ENCODE assay signal across 9 cellular contexts in the genomic region with DNA sequence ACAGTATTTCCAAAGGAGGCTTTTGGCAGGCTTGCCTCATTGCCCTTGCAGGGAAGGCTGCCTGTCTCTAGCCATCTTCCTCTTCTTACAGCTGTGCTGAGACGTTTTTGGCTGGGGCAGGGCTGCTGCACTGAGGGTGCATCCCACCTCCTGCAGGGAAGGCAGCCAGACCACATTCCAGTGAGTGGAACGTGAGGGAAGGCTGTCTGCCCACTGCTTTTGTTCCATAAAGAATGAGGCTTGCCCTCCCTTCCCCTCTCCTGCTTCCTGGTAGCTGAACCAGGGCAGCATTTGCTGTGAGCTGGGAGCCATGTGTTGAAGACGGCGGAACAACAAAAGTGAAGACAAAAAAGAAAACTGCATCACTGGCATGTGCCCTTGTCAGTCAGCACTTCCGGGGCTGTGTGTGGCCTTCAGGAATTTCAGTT. TPM values are rescaled to one million over a fixed set of nuclear protein-coding genes. Genes with fewer than 3 reads are reported as not detected.
DNase-seq lines count a peak whose midpoint lies in the region; ATAC-seq, FAIRE-seq and TF ChIP-seq lines count a peak whose summit lies in the region.
"Had no signal": no experiment of that assay in that cellular context is flagged by ENCODE, and none has a peak within 500 bp of the region (broad histone marks: within the 10 kb centered on the region; RNA-seq: fewer than 3 reads in every experiment).

No MANE protein-coding gene starts in this region.

- POLR2A ChIA-PET in CD8-positive, alpha-beta memory T cell (lab: Charles Lee) = interaction anchor here (1.0 kb wide), 1 partner anchor 24 kb away, joined by 3 read pairs; no protein-coding TSS in a partner anchor

- DNase-seq in CD8-positive, alpha-beta memory T cell = no peak
- DNase-seq in T-helper 17 cell = no peak
- DNase-seq in foreskin fibroblast = peak; percentile 81 to 87
- peak in 2 of 6 donors; percentile 38 for DNase-seq in pancreas
- DNase-seq in SKM-1 treated with dmso at 0.1 percent for 144 hours (lab: John Stamatoyannopoulos, UW; ENCODE audit: unreplicated experiment) = no peak
- DNase-seq in cortex of kidney (lab: John Stamatoyannopoulos, UW) = no peak

- H3K27ac Mint-ChIP-seq in CD8-positive, alpha-beta memory T cell = peak overlapping the region in 7 of 8 donors; percentile 47 to 85 (median 70)
- peak overlapping the region; percentile 59 for H3K27ac Mint-ChIP-seq in T-helper 17 cell

- peaks cover 3% of the 10 kb centered on the region for H3K36me3 ChIP-seq in CD8-positive, alpha-beta memory T cell (ENCODE audit: insufficient read depth, low read length)
- H3K36me3 ChIP-seq in pancreas = peaks cover 0 to 6% (median 0%) of the 10 kb centered on the region in 3 donors

- H3K27me3 Mint-ChIP-seq in CD8-positive, alpha-beta memory T cell = no peaks in the 10 kb centered on the region
- no peaks in the 10 kb centered on the region for H3K27me3 Mint-ChIP-seq in T-helper 17 cell

- peaks cover 0 to 33% (median 4%) of the 10 kb centered on the region in 3 donors for H3K36me3 Mint-ChIP-seq in CD8-positive, alpha-beta memory T cell
- H3K36me3 Mint-ChIP-seq in T-helper 17 cell (ENCODE audit: low read depth) = no peaks in the 10 kb centered on the region

- H3K4me3 Mint-ChIP-seq in CD8-positive, alpha-beta memory T cell = no peak overlapping the region
- H3K4me3 Mint-ChIP-seq in T-helper 17 cell = peak overlapping the region; percentile 7

- 9 to 14% methylated on average over 5 of the region's 5 CpGs for WGBS in pancreas, 2 donors

- H3K4me1 ChIP-seq in CD8-positive, alpha-beta memory T cell (ENCODE audit: insufficient read depth, low read length) = no peaks in the 10 kb centered on the region
- H3K4me1 ChIP-seq in pancreas = peaks cover 21 to 47% (median 37%) of the 10 kb centered on the region in 3 donors

- no peak overlapping the region for H3K27ac ChIP-seq in CD8-positive, alpha-beta memory T cell (ENCODE audit: low read depth, low read length)
- peak overlapping the region; percentile 60 to 87 (median 80) for H3K27ac ChIP-seq in pancreas

- TF ChIP-seq CTCF in foreskin fibroblast (IDR thresholded peaks at IDR 0.05; ENCODE audit: low read depth, low read length) (no peak), pancreas (IDR thresholded peaks at IDR 0.05) (no peak)

- no peak overlapping the region for H3K4me3 ChIP-seq in CD8-positive, alpha-beta memory T cell (ENCODE audit: low read length)
- peak overlapping the region in 1 of 2 donors; percentile 19 for H3K4me3 ChIP-seq in foreskin fibroblast (ENCODE audit: low read depth in 1 of 2, low read length in 2 of 2)
- no peak overlapping the region for H3K4me3 ChIP-seq in pancreas

- no peaks in the 10 kb centered on the region for H3K9me3 Mint-ChIP-seq in CD8-positive, alpha-beta memory T cell

- no peak for FAIRE-seq in pancreas (lab: Jason Lieb, UNC)

- no peaks in the 10 kb centered on the region for H3K9me3 ChIP-seq in CD8-positive, alpha-beta memory T cell (ENCODE audit: low read length)
- H3K9me3 ChIP-seq in T-helper 17 cell (ENCODE audit: control insufficient read depth, low read length, poor library complexity, severe bottlenecking) (no peaks in the 10 kb centered on the region), pancreas (no peaks in the 10 kb centered on the region)

- CTCF ChIA-PET in CD8-positive, alpha-beta memory T cell (lab: Charles Lee) = interaction anchor here (1.2 to 2.5 kb wide), 2 partner anchors 17 to 25 kb away, joined by 6 to 7 read pairs; partner anchors contain the start of gene MGAT1

- intact Hi-C loops in pancreas (cut with DNase I) = loop anchor here in 1 of 3 donors (10.0 kb wide), 1 partner anchor 369 kb away; no protein-coding TSS in a partner anchor

- no peak for ATAC-seq in T-helper 17 cell
- ATAC-seq in pancreas = peak; percentile 11 to 36 (median 24)
- no peak for ATAC-seq in GM18868 (IDR thresholded peaks at IDR 0.05; ENCODE audit: unreplicated experiment)
- no peak for ATAC-seq in GM18909 (IDR thresholded peaks at IDR 0.05; ENCODE audit: poor library complexity, unreplicated experiment)

- no peaks in the 10 kb centered on the region for H3K27me3 ChIP-seq in CD8-positive, alpha-beta memory T cell (ENCODE audit: insufficient read depth, low read length, poor library complexity, severe bottlenecking)
- no peaks in the 10 kb centered on the region for H3K27me3 ChIP-seq in pancreas

- peaks cover 28 to 55% (median 48%) of the 10 kb centered on the region in 3 donors for H3K4me1 Mint-ChIP-seq in CD8-positive, alpha-beta memory T cell
- peaks cover 26% of the 10 kb centered on the region for H3K4me1 Mint-ChIP-seq in T-helper 17 cell

RNA-seq across cellular contexts. Expression of gene MGAT1, which starts 16.8 kb away (rescaled TPM):
- 100 to 1,000 TPM; 125 to 132 TPM for total RNA-seq in CD8-positive, alpha-beta memory T cell
- polyA plus RNA-seq in CD8-positive, alpha-beta memory T cell = 157 TPM
- total RNA-seq in T-helper 17 cell (10 to 100 TPM; 77.1 to 80.8 TPM), pancreas (10 to 100 TPM; 53.4 to 96.3 (median 76.2) TPM)
- polyA plus RNA-seq in pancreas = 10 to 100 TPM; 58.8 to 62.9 TPM

RNA-seq across cellular contexts. Expression of gene OR2Y1, which starts 46.0 kb away (rescaled TPM):
- not detected for total RNA-seq in CD8-positive, alpha-beta memory T cell
- polyA plus RNA-seq in CD8-positive, alpha-beta memory T cell = not detected
- total RNA-seq in T-helper 17 cell (not detected), pancreas (not detected)
- not detected for polyA plus RNA-seq in pancreas
- total RNA-seq: activated CD8-positive, alpha-beta memory T cell treated with anti-CD3 and anti-CD28 coated beads for 36 hours had no signal

Comparison
In these comparisons a context has a peak if more than half of its experiments do, and no peak if none do; other contexts are left out.
1. DNase-seq: peak in foreskin fibroblast (2 of 2); none in CD8-positive, alpha-beta memory T cell (0 of 5), T-helper 17 cell (0 of 3), SKM-1 treated with dmso at 0.1 percent for 144 hours (single experiment) and cortex of kidney (single experiment).
2. ATAC-seq: peak in pancreas (4 of 4); none in T-helper 17 cell (single experiment), GM18868 (single experiment) and GM18909 (single experiment).